ENCODE assay signal across 8 cellular contexts in genomic region chr4:41934813-41935651, GRCh38. TPM values are rescaled to one million over a fixed set of nuclear protein-coding genes. Genes with fewer than 3 reads are reported as not detected.
A peak's percentile ranks its signal among the peaks of the same experiment; 100 is the strongest.
DNase-seq lines count a peak whose midpoint lies in the region; ATAC-seq lines count a peak whose summit lies in the region.

TMEM33 (plus strand) TSS chr4:41935429; CDS start chr4:41935485, 56 bp downstream.

- peaks cover 24 to 39% (median 27%) of the 10 kb centered on the region in 3 donors for H3K4me1 Mint-ChIP-seq in IgD-negative memory B cell

- H3K27ac ChIP-seq in epithelial cell of prostate = peak within 1 kb of the TSS; percentile 88

- H3K9me3 Mint-ChIP-seq in IgD-negative memory B cell = no peaks in the 10 kb centered on the region

- peak within 1 kb of the TSS; percentile 3 to 85 (median 47) for H3K27ac Mint-ChIP-seq in IgD-negative memory B cell

- H3K4me3 Mint-ChIP-seq in IgD-negative memory B cell = peak within 1 kb of the TSS; percentile 89 to 99 (median 96)

- peak; percentile 83 for DNase-seq in DMS114 treated with DMSO at 0.1 percent for 48 hours (lab: John Stamatoyannopoulos, UW; ENCODE audit: unreplicated experiment)
- peak; percentile 2 for DNase-seq in OCI-M2 (lab: John Stamatoyannopoulos, UW; ENCODE audit: unreplicated experiment)
- peak; percentile 65 for DNase-seq in activated T-cell treated with anti-CD3 and anti-CD28 coated beads for 4 hours
- DNase-seq in epithelial cell of prostate (ENCODE audit: low read depth, low spot score) = peak; percentile 58
- peak; percentile 82 for DNase-seq in mucosa of gallbladder (ENCODE audit: low spot score)
- peak; percentile 50 to 65 for DNase-seq in stimulated activated CD8-positive, alpha-beta memory T cell treated with anti-CD3 and anti-CD28 coated beads, Interleukin-4, amount 100 ng/mL, for 4 hours (ENCODE audit: low read depth in 2 of 2, low spot score in 1 of 2)

- peak; percentile 96 for ATAC-seq in GM21529 (IDR thresholded peaks at IDR 0.05; ENCODE audit: unreplicated experiment)

- no peaks in the 10 kb centered on the region for H3K27me3 Mint-ChIP-seq in IgD-negative memory B cell

- H3K36me3 Mint-ChIP-seq in IgD-negative memory B cell = peaks cover 1% of the 10 kb centered on the region

RNA-seq across cellular contexts. Expression of gene TMEM33, which starts in this region (rescaled TPM):
- polyA plus RNA-seq in IgD-negative memory B cell = 19.9 TPM
- total RNA-seq in mucosa of gallbladder = 64.3 TPM

Comparison
In these comparisons a context has a peak if more than half of its experiments do, and no peak if none do; other contexts are left out.
1. Peak in every context shown above with its lines: DNase-seq, ATAC-seq and H3K27ac ChIP-seq.
2. DNase-seq: peak in every context shown above with its lines; median percentile 83 in DMS114 treated with DMSO at 0.1 percent for 48 hours; 82 in mucosa of gallbladder; 65 in activated T-cell treated with anti-CD3 and anti-CD28 coated beads for 4 hours; 58 in epithelial cell of prostate; 58 in stimulated activated CD8-positive, alpha-beta memory T cell treated with anti-CD3 and anti-CD28 coated beads, Interleukin-4, amount 100 ng/mL, for 4 hours; 2 in OCI-M2.